17 cellular contexts compared by ENCODE assay signal in genomic region chr20:1629321-1629720, GRCh38. TPM values are rescaled to one million over a fixed set of nuclear protein-coding genes. Genes with fewer than 3 reads are reported as not detected.
"Had no signal": no experiment of that assay in that cellular context is flagged by ENCODE, and none has a peak within 500 bp of the region (broad histone marks: within the 10 kb centered on the region; RNA-seq: fewer than 3 reads in every experiment).

No MANE protein-coding gene starts in this region.

- H3K27me3 Mint-ChIP-seq: activated CD4-positive, alpha-beta T cell treated with anti-CD3 and anti-CD28 coated beads, Interleukin-2, amount 10 ng/mL, durations not matched to agents 7 days and 5 days had no signal

- ATAC-seq: WTC11 had no signal

- DNase-seq: activated CD4-positive, alpha-beta T cell treated with anti-CD3 and anti-CD28 coated beads, Interleukin-2, amount 10 ng/mL, durations not matched to agents 7 days and 5 days; activated gamma-delta T cell; activated T-cell treated with anti-CD3 and anti-CD28 coated beads, Interleukin-2, amount 50 U/mL, for 1 hour; effector CD4-positive, alpha-beta T cell; hypothalamus; kidney glomerular epithelial cell; small intestine; substantia nigra; T-helper 1 cell; trophoblast cell had no signal

- H3K27ac Mint-ChIP-seq: neural progenitor cell, WTC11 had no signal

- H3K27me3 ChIP-seq: neural progenitor cell, right atrium auricular region had no signal

- H3K4me3 ChIP-seq: cardiac muscle cell, neural progenitor cell, right atrium auricular region had no signal

- H3K36me3 ChIP-seq: cardiac muscle cell, neural progenitor cell, right atrium auricular region had no signal

- H3K9me3 Mint-ChIP-seq: activated CD4-positive, alpha-beta T cell treated with anti-CD3 and anti-CD28 coated beads, Interleukin-2, amount 10 ng/mL, durations not matched to agents 7 days and 5 days; neural progenitor cell had no signal

- H3K27ac ChIP-seq: cardiac muscle cell, epithelial cell of prostate, neural progenitor cell, parathyroid adenoma, right atrium auricular region had no signal

- H3K4me1 ChIP-seq: neural progenitor cell, parathyroid adenoma, right atrium auricular region had no signal

- H3K36me3 Mint-ChIP-seq: neural progenitor cell, WTC11 had no signal

- H3K9me3 ChIP-seq: right atrium auricular region had no signal

- H3K4me3 Mint-ChIP-seq: activated CD4-positive, alpha-beta T cell treated with anti-CD3 and anti-CD28 coated beads, Interleukin-2, amount 10 ng/mL, durations not matched to agents 7 days and 5 days; neural progenitor cell; WTC11 had no signal

RNA-seq across cellular contexts. Expression of gene SIRPB1, which starts 9.5 kb away (rescaled TPM):
- total RNA-seq: cardiac muscle cell, WTC11 had no signal
- polyA plus RNA-seq: cardiac muscle cell had no signal

RNA-seq across cellular contexts. Expression of gene SIRPG, which starts 28.3 kb away (rescaled TPM):
- total RNA-seq: cardiac muscle cell, mesenteric fat pad, right atrium auricular region, WTC11 had no signal
- polyA plus RNA-seq: cardiac muscle cell had no signal
